ENCODE assay signal across 20 cellular contexts in genomic region chr6:134593887-134594286, GRCh38.
A peak's percentile ranks its signal among the peaks of the same experiment; 100 is the strongest.
DNase-seq lines count a peak whose midpoint lies in the region; ATAC-seq and TF ChIP-seq lines count a peak whose summit lies in the region.
"Had no signal": no experiment of that assay in that cellular context is flagged by ENCODE, and none has a peak within 500 bp of the region (broad histone marks: within the 10 kb centered on the region; RNA-seq: fewer than 3 reads in every experiment).

No MANE protein-coding gene starts in this region.

- ATAC-seq in HG03175 (IDR thresholded peaks at IDR 0.05; ENCODE audit: unreplicated experiment) (no peak), HG02870 (IDR thresholded peaks at IDR 0.05; ENCODE audit: unreplicated experiment) (no peak), HG03442 (IDR thresholded peaks at IDR 0.05; ENCODE audit: unreplicated experiment) (no peak)
- ATAC-seq: body of pancreas; right cardiac atrium; SK-N-SH treated with all-trans-retinoic acid at 6 μM for 48 hours; stimulated activated naive CD8-positive, alpha-beta T cell treated with anti-CD3 and anti-CD28 coated beads, Interleukin-15, amount 100 ng/mL, for 72 hours had no signal

- no peak overlapping the region for H3K4me3 ChIP-seq in dorsolateral prefrontal cortex
- H3K4me3 ChIP-seq: body of pancreas, uterus had no signal

- H3K27ac ChIP-seq in dorsolateral prefrontal cortex = peak overlapping the region in 58 of 59 donors; percentile 66 to 97 (median 86)
- H3K27ac ChIP-seq: uterus had no signal

- no peaks in the 10 kb centered on the region for H3K27me3 ChIP-seq in dorsolateral prefrontal cortex
- H3K27me3 ChIP-seq: body of pancreas, uterus had no signal

- intact Hi-C loops in dorsolateral prefrontal cortex (cut with DNase I) = no loop called here

- DNase-seq in C1 segment of cervical spinal cord (lab: John Stamatoyannopoulos, UW) = peak in 9 of 14 donors; percentile 4 to 69 (median 60)
- DNase-seq in RPMI7951 (ENCODE audit: low read depth) = peak; percentile 16
- peak in 8 of 10 donors; percentile 41 to 78 (median 59) for DNase-seq in dorsolateral prefrontal cortex
- peak; percentile 66 for DNase-seq in midbrain (lab: John Stamatoyannopoulos, UW)
- DNase-seq in NCI-H69 (lab: John Stamatoyannopoulos, UW) = no peak
- DNase-seq: activated CD4-positive, alpha-beta T cell treated with anti-CD3 and anti-CD28 coated beads for 48 hours; activated naive CD4-positive, alpha-beta T cell treated with Interleukin-2 at 50 U/mL for 16 hours; erythroblast; glutamatergic neuron; islet precursor cell; NCI-H1436 treated with DMSO at 0.1 percent for 48 hours; NCI-H226; right cardiac atrium; stimulated activated naive CD8-positive, alpha-beta T cell treated with anti-CD3 and anti-CD28 coated beads, Interleukin-15, amount 100 ng/mL, for 72 hours; uterus had no signal

- no peak for TF ChIP-seq CTCF in dorsolateral prefrontal cortex (IDR thresholded peaks at IDR 0.05 in 54 of 56, conservative IDR thresholded peaks at IDR 0.05 in 2 of 56; ENCODE audit: low read depth in 1 of 56, partially characterized antibody in 56 of 56)
